In genomic region chr14:92737619-92738188, GRCh38 we compare ENCODE assay signal across 27 cellular contexts. TPM values are rescaled to one million over a fixed set of nuclear protein-coding genes. Genes with fewer than 3 reads are reported as not detected.
DNase-seq lines count a peak whose midpoint lies in the region; ATAC-seq and TF ChIP-seq lines count a peak whose summit lies in the region.
"Had no signal": no experiment of that assay in that cellular context is flagged by ENCODE, and none has a peak within 500 bp of the region (broad histone marks: within the 10 kb centered on the region; RNA-seq: fewer than 3 reads in every experiment).

No MANE protein-coding gene starts in this region.

- TF ChIP-seq CTCF in MM.1S (IDR thresholded peaks at IDR 0.05; ENCODE audit: low read length): no peak
- TF ChIP-seq CTCF in body of pancreas (IDR thresholded peaks at IDR 0.05): no peak

- peaks cover 42% of the 10 kb centered on the region for H3K79me2 ChIP-seq in MM.1S (ENCODE audit: low read length)

- H3K4me1 Mint-ChIP-seq in activated CD4-positive, alpha-beta T cell treated with anti-CD3 and anti-CD28 coated beads, Interleukin-2, amount 10 ng/mL, durations not matched to agents 24 days and 14 days: peaks cover 10% of the 10 kb centered on the region
- H3K4me1 Mint-ChIP-seq in activated CD4-positive, alpha-beta T cell treated with anti-CD3 and anti-CD28 coated beads for 36 hours: peaks cover 11% of the 10 kb centered on the region
- H3K4me1 Mint-ChIP-seq in dendritic cell treated with granulocyte-macrophage colony-stimulating factor and Interleukin-4, amounts not matched to agents 40 ng/mL and 50 ng/mL, for 4 days (ENCODE audit: low read depth): peaks cover 36% of the 10 kb centered on the region
- H3K4me1 Mint-ChIP-seq in stimulated activated memory B cell treated with anti-CD40 and anti-IgM and Interleukin-4, amounts not matched to agents 10 μg/mL and 1 μg/mL and 100 μg/mL, for 72 hours: peaks cover 17% of the 10 kb centered on the region
- H3K4me1 Mint-ChIP-seq: immature natural killer cell had no signal

- WGBS in body of pancreas, 2 donors: 84 to 86% methylated on average over 4 of the region's 4 CpGs

- TF ChIP-seq POLR2A in body of pancreas (IDR thresholded peaks at IDR 0.05): no peak

- intact Hi-C loops in activated CD4-positive, alpha-beta T cell treated with anti-CD3 and anti-CD28 coated beads, Interleukin-2, amount 10 ng/mL, durations not matched to agents 24 days and 14 days (cut with micrococcal nuclease): loop anchor here (2.0 kb wide), 1 partner anchor 13 kb away; no protein-coding TSS in a partner anchor
- intact Hi-C loops in activated CD4-positive, alpha-beta T cell treated with anti-CD3 and anti-CD28 coated beads for 36 hours (cut with DNase I, micrococcal nuclease): no loop called here
- intact Hi-C loops in dendritic cell treated with granulocyte-macrophage colony-stimulating factor and Interleukin-4, amounts not matched to agents 40 ng/mL and 50 ng/mL, for 4 days (cut with micrococcal nuclease): no loop called here
- intact Hi-C loops in body of pancreas (cut with DNase I): no loop called here

- H3K27me3 ChIP-seq in MM.1S (replicated peaks; ENCODE audit: insufficient read depth, low read length): no peaks in the 10 kb centered on the region
- no peaks in the 10 kb centered on the region for H3K27me3 ChIP-seq in body of pancreas
- H3K27me3 ChIP-seq: gastroesophageal sphincter had no signal

- H3K4me1 ChIP-seq in MM.1S (ENCODE audit: low read length) (peaks cover 21% of the 10 kb centered on the region), body of pancreas (no peaks in the 10 kb centered on the region)
- H3K4me1 ChIP-seq: gastroesophageal sphincter had no signal

- 0 out of 2 replicates have a peak overlapping the region, but pooled peaks have one; percentile 35 for H2AFZ ChIP-seq in MM.1S (ENCODE audit: low read length)
- H2AFZ ChIP-seq: PC-9 had no signal

- H3K27ac Mint-ChIP-seq in activated CD4-positive, alpha-beta T cell treated with anti-CD3 and anti-CD28 coated beads, Interleukin-2, amount 10 ng/mL, durations not matched to agents 24 days and 14 days: no peak overlapping the region
- H3K27ac Mint-ChIP-seq in activated CD4-positive, alpha-beta T cell treated with anti-CD3 and anti-CD28 coated beads for 36 hours: no peak overlapping the region
- peak overlapping the region; percentile 57 for H3K27ac Mint-ChIP-seq in dendritic cell treated with granulocyte-macrophage colony-stimulating factor and Interleukin-4, amounts not matched to agents 40 ng/mL and 50 ng/mL, for 4 days
- H3K27ac Mint-ChIP-seq in stimulated activated memory B cell treated with anti-CD40 and anti-IgM and Interleukin-4, amounts not matched to agents 10 μg/mL and 1 μg/mL and 100 μg/mL, for 72 hours: peak overlapping the region; percentile 5
- H3K27ac Mint-ChIP-seq: activated CD4-positive, alpha-beta memory T cell treated with anti-CD3 and anti-CD28 coated beads for 36 hours; activated naive CD4-positive, alpha-beta T cell treated with anti-CD3 and anti-CD28 coated beads, Interleukin-2, amount 50 U/mL, for 72 hours; activated T-helper 17 cell treated with anti-CD3 and anti-CD28 coated beads, Interleukin-2, amount 50 U/mL, for 72 hours had no signal

- no peaks in the 10 kb centered on the region for H3K36me3 ChIP-seq in MM.1S (replicated peaks; ENCODE audit: insufficient read depth, low read length)
- no peaks in the 10 kb centered on the region for H3K36me3 ChIP-seq in body of pancreas (replicated peaks in 1 of 2; ENCODE audit: insufficient read depth in 1 of 2, low read depth in 2 of 2)

- peaks cover 43% of the 10 kb centered on the region for H3K27me3 Mint-ChIP-seq in activated CD4-positive, alpha-beta T cell treated with anti-CD3 and anti-CD28 coated beads, Interleukin-2, amount 10 ng/mL, durations not matched to agents 24 days and 14 days
- no peaks in the 10 kb centered on the region for H3K27me3 Mint-ChIP-seq in activated CD4-positive, alpha-beta T cell treated with anti-CD3 and anti-CD28 coated beads for 36 hours
- H3K27me3 Mint-ChIP-seq in dendritic cell treated with granulocyte-macrophage colony-stimulating factor and Interleukin-4, amounts not matched to agents 40 ng/mL and 50 ng/mL, for 4 days: peaks cover 46% of the 10 kb centered on the region
- no peaks in the 10 kb centered on the region for H3K27me3 Mint-ChIP-seq in stimulated activated memory B cell treated with anti-CD40 and anti-IgM and Interleukin-4, amounts not matched to agents 10 μg/mL and 1 μg/mL and 100 μg/mL, for 72 hours
- H3K27me3 Mint-ChIP-seq: activated CD4-positive, alpha-beta memory T cell treated with anti-CD3 and anti-CD28 coated beads for 36 hours; activated T-helper 17 cell treated with anti-CD3 and anti-CD28 coated beads, Interleukin-2, amount 50 U/mL, for 72 hours; CD8-positive, alpha-beta memory T cell had no signal

- ATAC-seq in activated CD4-positive, alpha-beta T cell treated with anti-CD3 and anti-CD28 coated beads for 36 hours: no peak
- no peak for ATAC-seq in stimulated activated memory B cell treated with anti-CD40 and anti-IgM and Interleukin-4, amounts not matched to agents 10 μg/mL and 1 μg/mL and 100 μg/mL, for 72 hours
- no peak for ATAC-seq in GM21381 (IDR thresholded peaks at IDR 0.05; ENCODE audit: unreplicated experiment)
- ATAC-seq in body of pancreas: no peak
- ATAC-seq: activated T-helper 17 cell treated with anti-CD3 and anti-CD28 coated beads, Interleukin-2, amount 50 U/mL, for 72 hours; gastroesophageal sphincter; HCT116; Right ventricle myocardium inferior; stimulated activated naive CD8-positive, alpha-beta T cell treated with anti-CD3 and anti-CD28 coated beads, Interleukin-15, Interleukin-2, amounts not matched to agents 100 U/mL and 50 U/mL, for 24 hours had no signal

- H3K36me3 Mint-ChIP-seq in activated CD4-positive, alpha-beta T cell treated with anti-CD3 and anti-CD28 coated beads, Interleukin-2, amount 10 ng/mL, durations not matched to agents 24 days and 14 days (ENCODE audit: low read depth): no peaks in the 10 kb centered on the region
- no peaks in the 10 kb centered on the region for H3K36me3 Mint-ChIP-seq in activated CD4-positive, alpha-beta T cell treated with anti-CD3 and anti-CD28 coated beads for 36 hours (ENCODE audit: low read depth)
- H3K36me3 Mint-ChIP-seq in dendritic cell treated with granulocyte-macrophage colony-stimulating factor and Interleukin-4, amounts not matched to agents 40 ng/mL and 50 ng/mL, for 4 days (ENCODE audit: low read depth): peaks cover 93% of the 10 kb centered on the region
- peaks cover 10% of the 10 kb centered on the region for H3K36me3 Mint-ChIP-seq in stimulated activated memory B cell treated with anti-CD40 and anti-IgM and Interleukin-4, amounts not matched to agents 10 μg/mL and 1 μg/mL and 100 μg/mL, for 72 hours
- H3K36me3 Mint-ChIP-seq: activated naive CD4-positive, alpha-beta T cell treated with anti-CD3 and anti-CD28 coated beads, Interleukin-2, amount 50 U/mL, for 72 hours; CD8-positive, alpha-beta memory T cell; immature natural killer cell had no signal

- POLR2A ChIA-PET in activated CD4-positive, alpha-beta T cell treated with anti-CD3 and anti-CD28 coated beads for 36 hours (lab: Charles Lee): no interaction called here

- H3K27ac ChIP-seq in MM.1S (ENCODE audit: low read length): peak overlapping the region; percentile 82
- H3K27ac ChIP-seq in body of pancreas: no peak overlapping the region
- H3K27ac ChIP-seq: gastroesophageal sphincter, PC-9, thoracic aorta had no signal

- no peak for DNase-seq in activated CD4-positive, alpha-beta T cell treated with anti-CD3 and anti-CD28 coated beads, Interleukin-2, amount 10 ng/mL, durations not matched to agents 24 days and 14 days
- DNase-seq in activated CD4-positive, alpha-beta T cell treated with anti-CD3 and anti-CD28 coated beads for 36 hours: no peak
- no peak for DNase-seq in MM.1S
- no peak for DNase-seq in superior temporal gyrus (ENCODE audit: extremely low spot score)
- DNase-seq in body of pancreas: no peak
- DNase-seq: 8988T; activated CD4-positive, alpha-beta memory T cell treated with anti-CD3 and anti-CD28 coated beads for 36 hours; activated CD8-positive, alpha-beta memory T cell treated with anti-CD3 and anti-CD28 coated beads, Interleukin-2, amount 50 U/mL, for 4 hours; central memory CD4-positive, alpha-beta T cell; hypothalamus; immature natural killer cell; NCI-H1048; NCI-H1694; NCI-H524; NK-92 treated with Interleukin-12 subunit alpha and Interleukin-12 subunit beta, amount 100 ng/mL, for 24 hours; PC-9; stimulated activated naive CD8-positive, alpha-beta T cell treated with anti-CD3 and anti-CD28 coated beads, Interleukin-15, Interleukin-2, amounts not matched to agents 100 U/mL and 50 U/mL, for 24 hours had no signal

- no peaks in the 10 kb centered on the region for H3K9me3 ChIP-seq in MM.1S (replicated peaks; ENCODE audit: insufficient read depth, low read length)
- no peaks in the 10 kb centered on the region for H3K9me3 ChIP-seq in body of pancreas
- H3K9me3 ChIP-seq: gastroesophageal sphincter, thoracic aorta had no signal

- peak overlapping the region; percentile 49; the same call in 1 of the 2 replicates for H3K4me2 ChIP-seq in MM.1S (ENCODE audit: low read depth, low read length)
- H3K4me2 ChIP-seq: PC-9 had no signal

- H4K20me1 ChIP-seq in MM.1S (ENCODE audit: insufficient read depth, low read length): no peaks in the 10 kb centered on the region

- peak overlapping the region; percentile 45; the same call in 1 of the 2 replicates for H3K9ac ChIP-seq in MM.1S (ENCODE audit: low read length)

- H3K9me3 Mint-ChIP-seq in activated CD4-positive, alpha-beta T cell treated with anti-CD3 and anti-CD28 coated beads, Interleukin-2, amount 10 ng/mL, durations not matched to agents 24 days and 14 days: no peaks in the 10 kb centered on the region
- no peaks in the 10 kb centered on the region for H3K9me3 Mint-ChIP-seq in activated CD4-positive, alpha-beta T cell treated with anti-CD3 and anti-CD28 coated beads for 36 hours (ENCODE audit: low read depth)
- no peaks in the 10 kb centered on the region for H3K9me3 Mint-ChIP-seq in dendritic cell treated with granulocyte-macrophage colony-stimulating factor and Interleukin-4, amounts not matched to agents 40 ng/mL and 50 ng/mL, for 4 days
- no peaks in the 10 kb centered on the region for H3K9me3 Mint-ChIP-seq in stimulated activated memory B cell treated with anti-CD40 and anti-IgM and Interleukin-4, amounts not matched to agents 10 μg/mL and 1 μg/mL and 100 μg/mL, for 72 hours
- H3K9me3 Mint-ChIP-seq: activated CD4-positive, alpha-beta memory T cell treated with anti-CD3 and anti-CD28 coated beads for 36 hours; activated naive CD4-positive, alpha-beta T cell treated with anti-CD3 and anti-CD28 coated beads, Interleukin-2, amount 50 U/mL, for 72 hours; activated T-helper 17 cell treated with anti-CD3 and anti-CD28 coated beads, Interleukin-2, amount 50 U/mL, for 72 hours; CD8-positive, alpha-beta memory T cell; immature natural killer cell had no signal

- no peaks in the 10 kb centered on the region for H3K9me2 ChIP-seq in MM.1S (replicated peaks; ENCODE audit: insufficient read depth, low read length)

- no peak overlapping the region for H3K4me3 ChIP-seq in MM.1S (ENCODE audit: low read length)
- H3K4me3 ChIP-seq in body of pancreas: no peak overlapping the region
- H3K4me3 ChIP-seq: gastroesophageal sphincter, PC-9, thoracic aorta had no signal

- peak overlapping the region; percentile 29 for H3K4me3 Mint-ChIP-seq in activated CD4-positive, alpha-beta T cell treated with anti-CD3 and anti-CD28 coated beads, Interleukin-2, amount 10 ng/mL, durations not matched to agents 24 days and 14 days
- H3K4me3 Mint-ChIP-seq in activated CD4-positive, alpha-beta T cell treated with anti-CD3 and anti-CD28 coated beads for 36 hours: no peak overlapping the region
- no peak overlapping the region for H3K4me3 Mint-ChIP-seq in dendritic cell treated with granulocyte-macrophage colony-stimulating factor and Interleukin-4, amounts not matched to agents 40 ng/mL and 50 ng/mL, for 4 days
- no peak overlapping the region for H3K4me3 Mint-ChIP-seq in stimulated activated memory B cell treated with anti-CD40 and anti-IgM and Interleukin-4, amounts not matched to agents 10 μg/mL and 1 μg/mL and 100 μg/mL, for 72 hours
- H3K4me3 Mint-ChIP-seq: activated CD4-positive, alpha-beta memory T cell treated with anti-CD3 and anti-CD28 coated beads for 36 hours; activated T-helper 17 cell treated with anti-CD3 and anti-CD28 coated beads, Interleukin-2, amount 50 U/mL, for 72 hours; CD8-positive, alpha-beta memory T cell; immature natural killer cell had no signal

- CTCF ChIA-PET in activated CD4-positive, alpha-beta T cell treated with anti-CD3 and anti-CD28 coated beads for 36 hours (lab: Charles Lee): no interaction called here

- peaks cover 17% of the 10 kb centered on the region for H3F3A ChIP-seq in MM.1S (ENCODE audit: insufficient read depth, low read length)

RNA-seq across cellular contexts. Expression of gene LGMN, which starts 10.7 kb away (rescaled TPM):
- 1.4 and 2.1 TPM in 2 replicates for total RNA-seq in activated CD4-positive, alpha-beta T cell treated with anti-CD3 and anti-CD28 coated beads, Interleukin-2, amount 10 ng/mL, durations not matched to agents 24 days and 14 days
- total RNA-seq in activated CD4-positive, alpha-beta T cell treated with anti-CD3 and anti-CD28 coated beads for 36 hours: 1 to 10 TPM; 3.2 to 5.6 TPM
- 10 to 100 TPM; 20.8 to 41.8 TPM for total RNA-seq in body of pancreas

RNA-seq across cellular contexts. Expression of gene GOLGA5, which starts 56.4 kb away (rescaled TPM):
- total RNA-seq in activated CD4-positive, alpha-beta T cell treated with anti-CD3 and anti-CD28 coated beads, Interleukin-2, amount 10 ng/mL, durations not matched to agents 24 days and 14 days: 20.1 and 20.8 TPM in 2 replicates
- 10 to 100 TPM; 20.3 to 23.5 TPM for total RNA-seq in activated CD4-positive, alpha-beta T cell treated with anti-CD3 and anti-CD28 coated beads for 36 hours
- total RNA-seq in body of pancreas: 10 to 100 TPM; 21.8 to 27.8 TPM

Comparison
In these comparisons a context has a peak if more than half of its experiments do, and no peak if none do; other contexts are left out.
1. H3K27ac Mint-ChIP-seq: peak in dendritic cell treated with granulocyte-macrophage colony-stimulating factor and Interleukin-4, amounts not matched to agents 40 ng/mL and 50 ng/mL, for 4 days (single experiment) and stimulated activated memory B cell treated with anti-CD40 and anti-IgM and Interleukin-4, amounts not matched to agents 10 μg/mL and 1 μg/mL and 100 μg/mL, for 72 hours (single experiment); none in activated CD4-positive, alpha-beta T cell treated with anti-CD3 and anti-CD28 coated beads, Interleukin-2, amount 10 ng/mL, durations not matched to agents 24 days and 14 days (single experiment) and activated CD4-positive, alpha-beta T cell treated with anti-CD3 and anti-CD28 coated beads for 36 hours (single experiment).